8 cellular contexts compared by ENCODE assay signal in genomic region chr5:96344678-96345612, GRCh38.
DNase-seq lines count a peak whose midpoint lies in the region; ATAC-seq and TF ChIP-seq lines count a peak whose summit lies in the region.

No MANE protein-coding gene starts in this region.

- H3K4me2 ChIP-seq in fibroblast of lung (ENCODE audit: extremely low read depth, insufficient read depth, low read length) (no peak overlapping the region), neural progenitor cell (no peak overlapping the region)

- peaks cover 7% of the 10 kb centered on the region for H3K27me3 ChIP-seq in CD4-positive, alpha-beta memory T cell (ENCODE audit: insufficient read depth, low read length)
- H3K27me3 ChIP-seq in fibroblast of lung (ENCODE audit: control insufficient read depth, insufficient read depth, low read length) (no peaks in the 10 kb centered on the region), neural progenitor cell (no peaks in the 10 kb centered on the region)

- intact Hi-C loops in CD4-positive, alpha-beta memory T cell (cut with micrococcal nuclease) = loop anchor here (1.0 to 5.0 kb wide), 5 partner anchors 194 to 817 kb away; no protein-coding TSS in a partner anchor

- no peak overlapping the region for H3K9ac ChIP-seq in fibroblast of lung (ENCODE audit: insufficient read depth, low read length)
- H3K9ac ChIP-seq in neural progenitor cell = no peak overlapping the region

- H3K4me3 Mint-ChIP-seq in CD4-positive, alpha-beta memory T cell = peak overlapping the region; percentile 10 to 60 (median 43)
- peak overlapping the region; percentile 60 for H3K4me3 Mint-ChIP-seq in T-helper 17 cell
- H3K4me3 Mint-ChIP-seq in neural progenitor cell = no peak overlapping the region

- H3K4me1 ChIP-seq in CD4-positive, alpha-beta memory T cell (ENCODE audit: insufficient read depth, low read length) = peaks cover 17% of the 10 kb centered on the region
- no peaks in the 10 kb centered on the region for H3K4me1 ChIP-seq in fibroblast of lung (ENCODE audit: control insufficient read depth, extremely low read depth, insufficient read depth, low read length)
- H3K4me1 ChIP-seq in neural progenitor cell = no peaks in the 10 kb centered on the region

- H3K27ac ChIP-seq in CD4-positive, alpha-beta memory T cell (ENCODE audit: low read depth, low read length) = no peak overlapping the region
- H3K27ac ChIP-seq in fibroblast of lung (ENCODE audit: insufficient read depth, low read length) (no peak overlapping the region), neural progenitor cell (no peak overlapping the region)

- H3K4me1 Mint-ChIP-seq in CD4-positive, alpha-beta memory T cell = peaks cover 12 to 18% (median 14%) of the 10 kb centered on the region in 4 donors
- H3K4me1 Mint-ChIP-seq in T-helper 17 cell (peaks cover 16% of the 10 kb centered on the region), neural progenitor cell (no peaks in the 10 kb centered on the region)

- H3F3A ChIP-seq in neural progenitor cell (ENCODE audit: low read depth) = no peaks in the 10 kb centered on the region

- no peaks in the 10 kb centered on the region for H3K36me3 ChIP-seq in CD4-positive, alpha-beta memory T cell (ENCODE audit: insufficient read depth, low read length)
- H3K36me3 ChIP-seq in fibroblast of lung (ENCODE audit: control insufficient read depth, insufficient read depth, low read length) (no peaks in the 10 kb centered on the region), neural progenitor cell (no peaks in the 10 kb centered on the region)

- H3K36me3 Mint-ChIP-seq in CD4-positive, alpha-beta memory T cell = no peaks in the 10 kb centered on the region
- no peaks in the 10 kb centered on the region for H3K36me3 Mint-ChIP-seq in T-helper 17 cell (ENCODE audit: low read depth)
- H3K36me3 Mint-ChIP-seq in neural progenitor cell = no peaks in the 10 kb centered on the region

- H4K20me1 ChIP-seq in fibroblast of lung (ENCODE audit: control insufficient read depth, extremely low read depth, insufficient read depth, low read length) = no peaks in the 10 kb centered on the region
- no peaks in the 10 kb centered on the region for H4K20me1 ChIP-seq in neural progenitor cell (ENCODE audit: low read depth)

- H3K9me3 Mint-ChIP-seq in CD4-positive, alpha-beta memory T cell = no peaks in the 10 kb centered on the region
- no peaks in the 10 kb centered on the region for H3K9me3 Mint-ChIP-seq in neural progenitor cell

- TF ChIP-seq CTCF in fibroblast of lung (conservative IDR thresholded peaks at IDR 0.05 in 1 of 2, IDR thresholded peaks at IDR 0.05 in 1 of 2; ENCODE audit: low read depth in 1 of 2, low read length in 2 of 2) (peak; percentile 54 to 59), neural progenitor cell (IDR thresholded peaks at IDR 0.05) (peak; percentile 72)

- peak overlapping the region in 6 of 7 donors; percentile 4 to 66 (median 19) for H3K27ac Mint-ChIP-seq in CD4-positive, alpha-beta memory T cell
- no peak overlapping the region for H3K27ac Mint-ChIP-seq in T-helper 17 cell
- no peak overlapping the region for H3K27ac Mint-ChIP-seq in neural progenitor cell

- no peak overlapping the region for H3K4me3 ChIP-seq in CD4-positive, alpha-beta memory T cell (ENCODE audit: low read length in 2 of 2)
- no peak overlapping the region for H3K4me3 ChIP-seq in fibroblast of lung (replicated peaks in 1 of 4; ENCODE audit: control extremely low read depth in 1 of 4, insufficient read depth in 1 of 4, low read depth in 3 of 4, low read length in 4 of 4)
- no peak overlapping the region for H3K4me3 ChIP-seq in neural progenitor cell

- H3K9me3 ChIP-seq in CD4-positive, alpha-beta memory T cell (ENCODE audit: control insufficient read depth in 1 of 2, low read length in 2 of 2) = no peaks in the 10 kb centered on the region
- H3K9me3 ChIP-seq in T-helper 17 cell (ENCODE audit: control insufficient read depth, low read length, poor library complexity, severe bottlenecking) = no peaks in the 10 kb centered on the region
- H3K9me3 ChIP-seq in fibroblast of lung (ENCODE audit: control insufficient read depth, insufficient read depth, low read depth, low read length) = no peaks in the 10 kb centered on the region
- H3K9me3 ChIP-seq in neural progenitor cell (ENCODE audit: low read depth) = no peaks in the 10 kb centered on the region

- H2AFZ ChIP-seq in fibroblast of lung (ENCODE audit: low read length) (no peak overlapping the region), neural progenitor cell (replicated peaks) (no peak overlapping the region)

- peak in 4 of 5 donors; percentile 64 to 76 (median 68) for DNase-seq in CD4-positive, alpha-beta memory T cell
- DNase-seq in NCI-H1436 treated with DMSO at 0.1 percent for 48 hours (lab: John Stamatoyannopoulos, UW) (peak; percentile 59), T-helper 17 cell (no peak), fibroblast of lung (ENCODE audit: low read depth in 2 of 2) (peak; percentile 71 to 92), neural progenitor cell (ENCODE audit: low spot score) (peak; percentile 59), ureter (ENCODE audit: low spot score) (no peak)

- no peaks in the 10 kb centered on the region for H3K79me2 ChIP-seq in fibroblast of lung (ENCODE audit: control insufficient read depth, insufficient read depth, low read length)
- no peaks in the 10 kb centered on the region for H3K79me2 ChIP-seq in neural progenitor cell (ENCODE audit: low read depth)

- peaks cover 7 to 9% of the 10 kb centered on the region in 2 donors for H3K27me3 Mint-ChIP-seq in CD4-positive, alpha-beta memory T cell
- H3K27me3 Mint-ChIP-seq in T-helper 17 cell (peaks cover 34% of the 10 kb centered on the region), neural progenitor cell (ENCODE audit: insufficient read depth, low read depth) (no peaks in the 10 kb centered on the region)

- POLR2A ChIA-PET in CD4-positive, alpha-beta memory T cell (lab: Charles Lee; ENCODE audit: partially characterized antibody) = interaction anchor here (0.8 to 1.0 kb wide), 5 partner anchors 192 to 521 kb away, joined by 3 to 6 read pairs (median 3); partner anchors contain the start of gene CAST

- ATAC-seq in GM18517 (IDR thresholded peaks at IDR 0.05; ENCODE audit: unreplicated experiment) (peak; percentile 93), HG02870 (IDR thresholded peaks at IDR 0.05; ENCODE audit: unreplicated experiment) (peak; percentile 92), T-helper 17 cell (peak; percentile 90)

- CTCF ChIA-PET in CD4-positive, alpha-beta memory T cell (lab: Charles Lee; ENCODE audit: partially characterized antibody) = interaction anchor here (0.7 to 14.4 kb wide), 32 partner anchors 9 to 819 kb away, joined by 3 to 490 read pairs (median 4); no protein-coding TSS in a partner anchor

Comparison
In these comparisons a context has a peak if more than half of its experiments do, and no peak if none do; other contexts are left out.
1. DNase-seq: peak in CD4-positive, alpha-beta memory T cell (4 of 5), NCI-H1436 treated with DMSO at 0.1 percent for 48 hours (single experiment), fibroblast of lung (2 of 2) and neural progenitor cell (single experiment); none in T-helper 17 cell (0 of 3) and ureter (single experiment).
2. H3K27ac Mint-ChIP-seq: peak in CD4-positive, alpha-beta memory T cell (6 of 7); none in T-helper 17 cell (single experiment) and neural progenitor cell (single experiment).
3. Peak in every context shown above with its lines, with median percentiles within 50 percentile points of each other: ATAC-seq.